ENCODE assay signal across 19 cellular contexts in genomic region chr12:96876966-96877365, GRCh38.
"Had no signal": no experiment of that assay in that cellular context is flagged by ENCODE, and none has a peak within 500 bp of the region (broad histone marks: within the 10 kb centered on the region; RNA-seq: fewer than 3 reads in every experiment).

No MANE protein-coding gene starts in this region.

- H3K36me3 ChIP-seq: ascending aorta, transverse colon had no signal

- DNase-seq: activated CD4-positive, alpha-beta memory T cell treated with anti-CD3 and anti-CD28 coated beads, Interleukin-2, amount 10 ng/mL, durations not matched to agents 7 days and 5 days; activated CD8-positive, alpha-beta memory T cell treated with anti-CD3 and anti-CD28 coated beads, Interleukin-2, amount 50 U/mL, for 4 hours; activated gamma-delta T cell treated with Interleukin-2 at 50 U/mL for 16 hours; activated naive CD8-positive, alpha-beta T cell treated with anti-CD3 and anti-CD28 coated beads, Interleukin-2, amount 10 ng/mL, durations not matched to agents 7 days and 5 days; activated T-cell treated with anti-CD3 and anti-CD28 coated beads, Interleukin-2, amount 50 U/mL, for 72 hours; caudate nucleus; effector CD8-positive, alpha-beta T cell; hippocampal formation; kidney glomerular epithelial cell; small intestine; substantia nigra; transverse colon had no signal

- H3K9me3 ChIP-seq: ascending aorta, transverse colon had no signal

- ATAC-seq: activated CD4-positive, CD25-positive, alpha-beta regulatory T cell treated with anti-CD3 and anti-CD28 coated beads, Interleukin-2, amount 50 U/mL, for 24 hours; stimulated activated memory B cell treated with anti-CD40 and anti-IgM and Interleukin-4, amounts not matched to agents 10 μg/mL and 1 μg/mL and 100 μg/mL, for 72 hours had no signal

- H3K4me1 Mint-ChIP-seq: activated CD4-positive, alpha-beta memory T cell treated with anti-CD3 and anti-CD28 coated beads, Interleukin-2, amount 10 ng/mL, durations not matched to agents 7 days and 5 days; activated naive CD8-positive, alpha-beta T cell treated with anti-CD3 and anti-CD28 coated beads, Interleukin-2, amount 10 ng/mL, durations not matched to agents 7 days and 5 days; stimulated activated memory B cell treated with anti-CD40 and anti-IgM and Interleukin-4, amounts not matched to agents 10 μg/mL and 1 μg/mL and 100 μg/mL, for 72 hours had no signal

- H3K27me3 ChIP-seq: ascending aorta, transverse colon had no signal

- H3K4me3 ChIP-seq: ascending aorta, coronary artery, transverse colon had no signal

- H3K36me3 Mint-ChIP-seq: activated naive CD8-positive, alpha-beta T cell treated with anti-CD3 and anti-CD28 coated beads, Interleukin-2, amount 10 ng/mL, durations not matched to agents 7 days and 5 days; mesothelial cell of epicardium; stimulated activated memory B cell treated with anti-CD40 and anti-IgM and Interleukin-4, amounts not matched to agents 10 μg/mL and 1 μg/mL and 100 μg/mL, for 72 hours had no signal

- H3K27ac ChIP-seq: ascending aorta, coronary artery, parathyroid adenoma, transverse colon had no signal

- H3K4me3 Mint-ChIP-seq: activated CD4-positive, alpha-beta memory T cell treated with anti-CD3 and anti-CD28 coated beads, Interleukin-2, amount 10 ng/mL, durations not matched to agents 7 days and 5 days; activated naive CD8-positive, alpha-beta T cell treated with anti-CD3 and anti-CD28 coated beads, Interleukin-2, amount 10 ng/mL, durations not matched to agents 7 days and 5 days; activated T-cell treated with anti-CD3 and anti-CD28 coated beads, Interleukin-2, amount 50 U/mL, for 72 hours; mesothelial cell of epicardium; stimulated activated memory B cell treated with anti-CD40 and anti-IgM and Interleukin-4, amounts not matched to agents 10 μg/mL and 1 μg/mL and 100 μg/mL, for 72 hours; T-helper 2 cell treated with Interferon-gamma antibody and Interleukin-4, amounts not matched to agents 5 μg/mL and 100 μg/mL, for 36 hours had no signal

- H3K27ac Mint-ChIP-seq: activated CD4-positive, alpha-beta memory T cell treated with anti-CD3 and anti-CD28 coated beads, Interleukin-2, amount 10 ng/mL, durations not matched to agents 7 days and 5 days; activated naive CD8-positive, alpha-beta T cell treated with anti-CD3 and anti-CD28 coated beads, Interleukin-2, amount 10 ng/mL, durations not matched to agents 7 days and 5 days; activated T-cell treated with anti-CD3 and anti-CD28 coated beads, Interleukin-2, amount 50 U/mL, for 72 hours; mesothelial cell of epicardium; stimulated activated memory B cell treated with anti-CD40 and anti-IgM and Interleukin-4, amounts not matched to agents 10 μg/mL and 1 μg/mL and 100 μg/mL, for 72 hours; T-helper 2 cell treated with Interferon-gamma antibody and Interleukin-4, amounts not matched to agents 5 μg/mL and 100 μg/mL, for 36 hours had no signal

- H3K9me3 Mint-ChIP-seq: activated CD4-positive, alpha-beta memory T cell treated with anti-CD3 and anti-CD28 coated beads, Interleukin-2, amount 10 ng/mL, durations not matched to agents 7 days and 5 days; activated naive CD8-positive, alpha-beta T cell treated with anti-CD3 and anti-CD28 coated beads, Interleukin-2, amount 10 ng/mL, durations not matched to agents 7 days and 5 days; T-helper 2 cell treated with Interferon-gamma antibody and Interleukin-4, amounts not matched to agents 5 μg/mL and 100 μg/mL, for 36 hours had no signal

- H3K4me1 ChIP-seq: ascending aorta, parathyroid adenoma, transverse colon had no signal
